17 cellular contexts compared by ENCODE assay signal in genomic region chr9:13410566-13411031, GRCh38.
A peak's percentile ranks its signal among the peaks of the same experiment; 100 is the strongest.
DNase-seq lines count a peak whose midpoint lies in the region; ATAC-seq and TF ChIP-seq lines count a peak whose summit lies in the region.
"Had no signal": no experiment of that assay in that cellular context is flagged by ENCODE, and none has a peak within 500 bp of the region (broad histone marks: within the 10 kb centered on the region; RNA-seq: fewer than 3 reads in every experiment).

No MANE protein-coding gene starts in this region.

- TF ChIP-seq CTCF in cardiac fibroblast (IDR thresholded peaks at IDR 0.05; ENCODE audit: low read depth, low read length), result no peak
- no peak for TF ChIP-seq CTCF in gastrocnemius medialis (IDR thresholded peaks at IDR 0.05 in 4 of 5, conservative IDR thresholded peaks at IDR 0.05 in 1 of 5)

- no peaks in the 10 kb centered on the region for H3K36me3 ChIP-seq in MG63
- no peaks in the 10 kb centered on the region for H3K36me3 ChIP-seq in muscle layer of colon (ENCODE audit: insufficient read depth, low read length)
- no peaks in the 10 kb centered on the region for H3K36me3 ChIP-seq in gastrocnemius medialis

- H3K27ac ChIP-seq in muscle layer of colon (ENCODE audit: low read depth, low read length) (peak overlapping the region; percentile 59), gastrocnemius medialis (no peak overlapping the region)
- H3K27ac ChIP-seq: testis had no signal

- peak; percentile 82 for DNase-seq in DMS 273 (lab: John Stamatoyannopoulos, UW; ENCODE audit: unreplicated experiment)
- peak; percentile 94 for DNase-seq in MG63
- DNase-seq in cardiac fibroblast (ENCODE audit: low read depth in 2 of 2), result peak; percentile 38 to 61
- no peak for DNase-seq in NCI-H82 treated with DMSO at 0.1 percent for 48 hours (lab: John Stamatoyannopoulos, UW; ENCODE audit: unreplicated experiment)
- DNase-seq in NCI-H2081 (lab: John Stamatoyannopoulos, UW), result no peak
- DNase-seq in central memory CD4-positive, alpha-beta T cell, result no peak
- no peak for DNase-seq in gastrocnemius medialis
- DNase-seq: activated CD4-positive, CD25-positive, alpha-beta regulatory T cell; activated naive CD4-positive, alpha-beta T cell treated with anti-CD3 and anti-CD28 coated beads, Interleukin-2, amount 50 U/mL, for 16 hours; cerebellar nuclear complex; DMS153; NCI-H2171 treated with DMSO at 0.1 percent for 48 hours; occipital lobe; testis had no signal

- H3K9me3 ChIP-seq in MG63, result no peaks in the 10 kb centered on the region
- no peaks in the 10 kb centered on the region for H3K9me3 ChIP-seq in muscle layer of colon (ENCODE audit: low read length)
- H3K9me3 ChIP-seq in gastrocnemius medialis, result no peaks in the 10 kb centered on the region
- H3K9me3 ChIP-seq: testis had no signal

- no peak for ATAC-seq in gastrocnemius medialis
- ATAC-seq: esophagus mucosa, HCT116 had no signal

- in situ Hi-C loops in gastrocnemius medialis (cut with MboI; ENCODE audit: low sequenced_read_pairs in 4 of 4), result no loop called here

- H3K4me1 ChIP-seq in muscle layer of colon (ENCODE audit: insufficient read depth, low read length) (peaks cover 22% of the 10 kb centered on the region), gastrocnemius medialis (no peaks in the 10 kb centered on the region)
- H3K4me1 ChIP-seq: testis had no signal

- no peak overlapping the region for H3K4me3 ChIP-seq in MG63
- H3K4me3 ChIP-seq in cardiac fibroblast (replicated peaks in 1 of 2; ENCODE audit: low read depth in 2 of 2, low read length in 2 of 2), result no peak overlapping the region
- no peak overlapping the region for H3K4me3 ChIP-seq in muscle layer of colon (ENCODE audit: low read depth in 1 of 2, low read length in 2 of 2)
- H3K4me3 ChIP-seq in gastrocnemius medialis, result no peak overlapping the region
- H3K4me3 ChIP-seq: testis had no signal

- H3K27me3 ChIP-seq in MG63, result no peaks in the 10 kb centered on the region
- no peaks in the 10 kb centered on the region for H3K27me3 ChIP-seq in muscle layer of colon (ENCODE audit: control insufficient read depth in 1 of 2, insufficient read depth in 2 of 2, low read length in 2 of 2)
- H3K27me3 ChIP-seq in gastrocnemius medialis, result no peaks in the 10 kb centered on the region
- H3K27me3 ChIP-seq: testis had no signal

- no peak overlapping the region for H3K9ac ChIP-seq in muscle layer of colon (ENCODE audit: low read length)

- TF ChIP-seq POLR2A in gastrocnemius medialis (IDR thresholded peaks at IDR 0.05), result no peak

- intact Hi-C loops in gastrocnemius medialis (cut with DNase I; ENCODE audit: low total_unique reads), result no loop called here

Comparison
In these comparisons a context has a peak if more than half of its experiments do, and no peak if none do; other contexts are left out.
1. DNase-seq: peak in DMS 273 (single experiment), MG63 (single experiment) and cardiac fibroblast (2 of 2); none in NCI-H82 treated with DMSO at 0.1 percent for 48 hours (single experiment), NCI-H2081 (0 of 2), central memory CD4-positive, alpha-beta T cell (single experiment) and gastrocnemius medialis (0 of 2).